Comparison of ENCODE assay signal across 10 cellular contexts in genomic region chr2:24917086-24917485, GRCh38. TPM values are rescaled to one million over a fixed set of nuclear protein-coding genes. Genes with fewer than 3 reads are reported as not detected.
DNase-seq lines count a peak whose midpoint lies in the region; ATAC-seq, FAIRE-seq and TF ChIP-seq lines count a peak whose summit lies in the region.
"Had no signal": no experiment of that assay in that cellular context is flagged by ENCODE, and none has a peak within 500 bp of the region (broad histone marks: within the 10 kb centered on the region; RNA-seq: fewer than 3 reads in every experiment).

No MANE protein-coding gene starts in this region.

- in situ Hi-C loops in GM12878 (cut with MboI): no loop called here

- peak overlapping the region; percentile 93 for H3K4me2 ChIP-seq in GM12878 (ENCODE audit: control insufficient read depth, insufficient read depth)
- H3K4me2 ChIP-seq in SK-N-SH: no peak overlapping the region

- SMC1A ChIA-PET in GM12878 (lab: Charles Lee; ENCODE audit: uncharacterized antibody, unreplicated experiment): no interaction called here

- FAIRE-seq in GM12878 (lab: Jason Lieb, UNC): peak; percentile 68

- H3K4me1 Mint-ChIP-seq in stimulated activated naive B cell treated with anti-CD40 and anti-IgM and Interleukin-4, amounts not matched to agents 10 μg/mL and 1 μg/mL and 100 μg/mL, for 72 hours: peaks cover 33 to 37% of the 10 kb centered on the region in 2 donors

- POLR2A ChIA-PET in GM12878 (lab: Charles Lee): interaction anchor here (0.5 kb wide), 1 partner anchor 13 kb away, joined by 3 read pairs; no protein-coding TSS in a partner anchor
- POLR2A ChIA-PET in SK-N-SH (lab: Yijun Ruan, JAX): no interaction called here

- peaks cover 46% of the 10 kb centered on the region for H3K79me2 ChIP-seq in GM12878 (ENCODE audit: control insufficient read depth, insufficient read depth, low read length)
- peaks cover 8% of the 10 kb centered on the region; the same call in 1 of the 2 replicates for H3K79me2 ChIP-seq in SK-N-SH (ENCODE audit: insufficient read depth)

- no peaks in the 10 kb centered on the region for H3K9me3 ChIP-seq in GM12878 (replicated peaks; ENCODE audit: control insufficient read depth, insufficient read depth, low read length)
- H3K9me3 ChIP-seq in SK-N-SH: no peaks in the 10 kb centered on the region

- H3K27me3 Mint-ChIP-seq in stimulated activated naive B cell treated with anti-CD40 and anti-IgM and Interleukin-4, amounts not matched to agents 10 μg/mL and 1 μg/mL and 100 μg/mL, for 72 hours: no peaks in the 10 kb centered on the region

- no TSS peak for BruUV-seq in GM12878 (replicated peaks; lab: Mats Ljungman, UMichigan)

- no peak overlapping the region for H3K27ac Mint-ChIP-seq in stimulated activated naive B cell treated with anti-CD40 and anti-IgM and Interleukin-4, amounts not matched to agents 10 μg/mL and 1 μg/mL and 100 μg/mL, for 72 hours

- H4K20me1 ChIP-seq in GM12878 (ENCODE audit: control insufficient read depth, insufficient read depth): peaks cover 7% of the 10 kb centered on the region; the same call in 1 of the 2 replicates
- peaks cover 6% of the 10 kb centered on the region; the same call in 1 of the 2 replicates for H4K20me1 ChIP-seq in SK-N-SH (ENCODE audit: insufficient read depth)

- peaks cover 28% of the 10 kb centered on the region for H3K4me1 ChIP-seq in GM12878 (ENCODE audit: control insufficient read depth, insufficient read depth, low read length)
- peaks cover 0 to 27% of the 10 kb centered on the region in 2 experiments; a peak in 1 of 4 replicates for H3K4me1 ChIP-seq in SK-N-SH (ENCODE audit: control insufficient read depth in 1 of 2, insufficient read depth in 2 of 2, low read depth in 1 of 2, low read length in 1 of 2)

- H3F3A ChIP-seq in SK-N-SH (replicated peaks; ENCODE audit: insufficient read depth): peaks cover 6% of the 10 kb centered on the region

- CTCF ChIA-PET in GM12878 (lab: Yijun Ruan, JAX) (interaction anchor here (1.0 kb wide), 1 partner anchor 58 kb away, joined by 3 read pairs; no protein-coding TSS in a partner anchor), SK-N-SH (lab: Yijun Ruan, JAX) (interaction anchor here (1.1 kb wide), 1 partner anchor 279 kb away, joined by 3 read pairs; no protein-coding TSS in a partner anchor)

- DNase-seq in activated CD4-positive, alpha-beta T cell treated with anti-CD3 and anti-CD28 coated beads for 48 hours: peak; percentile 54
- DNase-seq in activated CD4-positive, alpha-beta T cell treated with anti-CD3 and anti-CD28 coated beads for 1 hour: no peak
- DNase-seq in HUDEP-2 (lab: John Stamatoyannopoulos, UW; ENCODE audit: unreplicated experiment in 76 of 76): peak in 67 of 76 experiments; percentile 3 to 85 (median 53)
- DNase-seq in GM12878 (ENCODE audit: low read depth, low spot score): peak; percentile 44
- DNase-seq in stimulated activated naive B cell treated with anti-CD40 and anti-IgM and Interleukin-4, amounts not matched to agents 10 μg/mL and 1 μg/mL and 100 μg/mL, for 72 hours: peak; percentile 26
- DNase-seq in hippocampal formation (lab: John Stamatoyannopoulos, UW): no peak
- DNase-seq in SK-N-SH: no peak
- DNase-seq in NCI-H345 (lab: John Stamatoyannopoulos, UW): no peak
- DNase-seq: ACHN, NCI-H2081 had no signal

- H3K36me3 ChIP-seq in GM12878 (ENCODE audit: control insufficient read depth in 2 of 2, insufficient read depth in 2 of 2, low read length in 1 of 2) (peaks cover 1 to 4% of the 10 kb centered on the region in 2 experiments; a peak in 3 of 4 replicates), SK-N-SH (replicated peaks in 1 of 2; ENCODE audit: control insufficient read depth in 1 of 2, insufficient read depth in 2 of 2, low read length in 1 of 2) (no peaks in the 10 kb centered on the region)

- no peak for TF ChIP-seq POLR2A in GM12878 (IDR thresholded peaks at IDR 0.05; ENCODE audit: low read depth, low read length)

- intact Hi-C loops in GM12878 (cut with micrococcal nuclease; ENCODE audit: unreplicated experiment): no loop called here

- H3K9me2 ChIP-seq in SK-N-SH: no peaks in the 10 kb centered on the region

- WGBS in GM12878 (ENCODE audit: insufficient coverage, insufficient replicate concordance, low lambda C conversion rate, missing lambda C conversion rate): 13% methylated on average over 7 of the region's 7 CpGs
- WGBS in SK-N-SH (ENCODE audit: low lambda C conversion rate): 87% methylated on average over 3 of the region's 7 CpGs

- RAD21 ChIA-PET in GM12878 (lab: Charles Lee; ENCODE audit: unreplicated experiment): no interaction called here

- H3K27me3 ChIP-seq in GM12878 (replicated peaks in 1 of 2; ENCODE audit: control insufficient read depth in 2 of 2, insufficient read depth in 2 of 2, low read length in 1 of 2) (no peaks in the 10 kb centered on the region), SK-N-SH (ENCODE audit: insufficient read depth) (no peaks in the 10 kb centered on the region)

- peak overlapping the region; percentile 28; the same call in 1 of the 2 replicates for H3K9ac ChIP-seq in GM12878 (ENCODE audit: control insufficient read depth, insufficient read depth, low read length)
- no peak overlapping the region for H3K9ac ChIP-seq in SK-N-SH

- peak; percentile 74 for ATAC-seq in GM12878
- peak; percentile 45 to 58 for ATAC-seq in stimulated activated naive B cell treated with anti-CD40 and anti-IgM and Interleukin-4, amounts not matched to agents 10 μg/mL and 1 μg/mL and 100 μg/mL, for 72 hours (replicated peaks)

- no peak overlapping the region for H3K4me3 Mint-ChIP-seq in stimulated activated naive B cell treated with anti-CD40 and anti-IgM and Interleukin-4, amounts not matched to agents 10 μg/mL and 1 μg/mL and 100 μg/mL, for 72 hours

- peaks cover 7 to 29% of the 10 kb centered on the region in 2 donors for H3K36me3 Mint-ChIP-seq in stimulated activated naive B cell treated with anti-CD40 and anti-IgM and Interleukin-4, amounts not matched to agents 10 μg/mL and 1 μg/mL and 100 μg/mL, for 72 hours

- TF ChIP-seq CTCF in GM12878 (IDR thresholded peaks at IDR 0.05 in 2 of 3, conservative IDR thresholded peaks at IDR 0.05 in 1 of 3; ENCODE audit: control insufficient read depth in 2 of 3, extremely low read depth in 1 of 3, insufficient read depth in 1 of 3, low read depth in 3 of 3, low read length in 3 of 3): no peak
- no peak for TF ChIP-seq CTCF in SK-N-SH (IDR thresholded peaks at IDR 0.05)

- H3K4me3 ChIP-seq in GM12878 (peak overlapping the region; percentile 92; the same call in 1 of the 2 replicates), SK-N-SH (ENCODE audit: low read depth in 2 of 2, low read length in 1 of 2) (no peak overlapping the region)

- no peak for TF ChIP-seq EP300 in GM12878 (IDR thresholded peaks at IDR 0.05; ENCODE audit: borderline replicate concordance in 1 of 2, control insufficient read depth in 1 of 2, low read depth in 2 of 2, low read length in 2 of 2)
- TF ChIP-seq EP300 in SK-N-SH (IDR thresholded peaks at IDR 0.05; ENCODE audit: borderline replicate concordance in 1 of 2, low read depth in 1 of 2, low read length in 1 of 2): no peak

- no peaks in the 10 kb centered on the region for H3K9me3 Mint-ChIP-seq in stimulated activated naive B cell treated with anti-CD40 and anti-IgM and Interleukin-4, amounts not matched to agents 10 μg/mL and 1 μg/mL and 100 μg/mL, for 72 hours

- TF ChIP-seq RAD21 in GM12878 (IDR thresholded peaks at IDR 0.05; ENCODE audit: insufficient read depth, low read depth, low read length) (no peak), SK-N-SH (IDR thresholded peaks at IDR 0.05; ENCODE audit: low read length) (no peak)

- H3K27ac ChIP-seq in GM12878 (ENCODE audit: control insufficient read depth, insufficient read depth): no peak overlapping the region
- no peak overlapping the region for H3K27ac ChIP-seq in SK-N-SH (ENCODE audit: low read depth in 2 of 2, low read length in 1 of 2)

- H2AFZ ChIP-seq in GM12878 (ENCODE audit: control insufficient read depth, low read depth, low read length) (no peak overlapping the region), SK-N-SH (ENCODE audit: low read depth) (no peak overlapping the region)

RNA-seq across cellular contexts. Expression of gene ADCY3, which starts 3.0 kb away (rescaled TPM):
- 60.6 and 79.4 TPM in 2 replicates for total RNA-seq in GM12878 (2013; cell fraction: nucleolus; rRNA removed)
- 58.9 and 75.6 TPM in 2 replicates for total RNA-seq in GM12878 (2014; rRNA removed)
- 44.9 and 47.5 TPM in 2 replicates for total RNA-seq in GM12878 (2014; rRNA removed; fragmentation: Illumina TruSeq; extraction: Trizol)
- 88.2 and 102 TPM in 2 replicates for total RNA-seq in GM12878 (2021)
- 37.7 TPM for polyA plus RNA-seq in GM12878 (2011; ENCODE audit: low read depth)
- polyA plus RNA-seq in GM12878 (2011; rRNA removed): 31.0 and 53.2 TPM in 2 replicates
- polyA plus RNA-seq in GM12878 (2011; cell fraction: cytosol; rRNA removed): 63.0 and 77.4 TPM in 2 replicates
- 194 and 225 TPM in 2 replicates for polyA plus RNA-seq in GM12878 (2011; cell fraction: nucleus; rRNA removed)
- 70.8 and 89.9 TPM in 2 replicates for polyA plus RNA-seq in GM12878 (2012)
- 44.4 and 72.7 TPM in 2 replicates for polyA plus RNA-seq in GM12878 (2014; fragmentation: Illumina TruSeq; extraction: Trizol)
- polyA plus RNA-seq in GM12878 (2014; fragmentation: Nextera tagmentation; extraction: Ambion mirVana): 1 to 10 TPM; 2.8 to 8.6 TPM
- 90.5 and 107 TPM in 2 replicates for polyA plus RNA-seq in GM12878 (2014; rRNA removed)
- polyA plus RNA-seq in GM12878 (2016; fragmentation: Nextera tagmentation; extraction: Ambion mirVana): 10 to 100 TPM; 13.2 to 17.2 TPM
- polyA minus RNA-seq in GM12878 (2011; rRNA and poly(A)+ RNA removed): 97.7 and 107 TPM in 2 replicates
- polyA minus RNA-seq in GM12878 (2011; cell fraction: cytosol; rRNA and poly(A)+ RNA removed): 27.8 and 33.1 TPM in 2 replicates
- polyA minus RNA-seq in GM12878 (2011; cell fraction: nucleus; rRNA and poly(A)+ RNA removed): 30.9 and 55.5 TPM in 2 replicates
- 36.6 and 53.9 TPM in 2 replicates for polyA plus RNA-seq in SK-N-SH (2012; rRNA removed)
- polyA plus RNA-seq in SK-N-SH (2012; cell fraction: cytosol; rRNA removed): 18.1 and 28.6 TPM in 2 replicates
- 123 and 156 TPM in 2 replicates for polyA plus RNA-seq in SK-N-SH (2012; cell fraction: nucleus; rRNA removed)

RNA-seq across cellular contexts. Expression of gene DNAJC27, which starts 54.7 kb away (rescaled TPM):
- total RNA-seq in GM12878 (2013; cell fraction: nucleolus; rRNA removed): 26.2 and 31.4 TPM in 2 replicates
- total RNA-seq in GM12878 (2014; rRNA removed) (3.7 and 4.9 TPM in 2 replicates), GM12878 (2014; rRNA removed; fragmentation: Illumina TruSeq; extraction: Trizol) (4.5 and 4.8 TPM in 2 replicates), GM12878 (2021) (2.8 and 3.6 TPM in 2 replicates)
- polyA plus RNA-seq in GM12878 (2011; ENCODE audit: low read depth): 2.1 TPM
- polyA plus RNA-seq in GM12878 (2011; rRNA removed) (6.7 and 9.3 TPM in 2 replicates), GM12878 (2014; fragmentation: Illumina TruSeq; extraction: Trizol) (5.4 and 7.8 TPM in 2 replicates), GM12878 (2014; fragmentation: Nextera tagmentation; extraction: Ambion mirVana) (1 to 10 TPM in 1 of 2 experiments, under 1 TPM in 1; 0.95 to 1.3 TPM), GM12878 (2014; rRNA removed) (3.7 and 9.6 TPM in 2 replicates), GM12878 (2016; fragmentation: Nextera tagmentation; extraction: Ambion mirVana) (1 to 10 TPM; 2.9 TPM), SK-N-SH (2012; rRNA removed) (2.4 and 3.6 TPM in 2 replicates)
- 2.6 and 3.6 TPM in 2 replicates for polyA plus RNA-seq in GM12878 (2011; cell fraction: cytosol; rRNA removed)
- polyA plus RNA-seq in GM12878 (2011; cell fraction: nucleus; rRNA removed): 8.1 and 10.4 TPM in 2 replicates
- polyA plus RNA-seq in GM12878 (2012): 2.2 and 2.8 TPM in 2 replicates
- 4.5 and 6.4 TPM in 2 replicates for polyA minus RNA-seq in GM12878 (2011; rRNA and poly(A)+ RNA removed)
- 1.7 and 2.4 TPM in 2 replicates for polyA minus RNA-seq in GM12878 (2011; cell fraction: cytosol; rRNA and poly(A)+ RNA removed)
- 5.7 and 6.8 TPM in 2 replicates for polyA minus RNA-seq in GM12878 (2011; cell fraction: nucleus; rRNA and poly(A)+ RNA removed)
- polyA plus RNA-seq in SK-N-SH (2012; cell fraction: cytosol; rRNA removed): 2.5 and 2.6 TPM in 2 replicates
- polyA plus RNA-seq in SK-N-SH (2012; cell fraction: nucleus; rRNA removed): 4.0 and 8.8 TPM in 2 replicates

Comparison
In these comparisons a context has a peak if more than half of its experiments do, and no peak if none do; other contexts are left out.
1. DNase-seq: peak in activated CD4-positive, alpha-beta T cell treated with anti-CD3 and anti-CD28 coated beads for 48 hours (single experiment), HUDEP-2 (67 of 76), GM12878 (single experiment) and stimulated activated naive B cell treated with anti-CD40 and anti-IgM and Interleukin-4, amounts not matched to agents 10 μg/mL and 1 μg/mL and 100 μg/mL, for 72 hours (single experiment); none in activated CD4-positive, alpha-beta T cell treated with anti-CD3 and anti-CD28 coated beads for 1 hour (single experiment), hippocampal formation (0 of 2), SK-N-SH (single experiment) and NCI-H345 (single experiment).